ENCODE assay signal across 1 cellular context in genomic region chr5:138029944-138030343, GRCh38.
TF ChIP-seq lines count a peak whose summit lies in the region.

No MANE protein-coding gene starts in this region.

TF ChIP-seq in K562, 482 proteins besides CTCF, POLR2A, EP300 and RAD21 (continued from another document):
- no peak for TF ChIP-seq NELFE (IDR thresholded peaks at IDR 0.05; ENCODE audit: insufficient read depth, insufficient read length)
- no peak for TF ChIP-seq MIER1 (IDR thresholded peaks at IDR 0.05; ENCODE audit: low read depth)
- TF ChIP-seq NFE2L1 (tag; IDR thresholded peaks at IDR 0.05; ENCODE audit: borderline replicate concordance, low read depth), result no peak
- no peak for TF ChIP-seq ERF (CRISPR knock-in tag; IDR thresholded peaks at IDR 0.05)
- no peak for TF ChIP-seq ZNF785 (CRISPR knock-in tag; IDR thresholded peaks at IDR 0.05)
- TF ChIP-seq, protein P1, sequence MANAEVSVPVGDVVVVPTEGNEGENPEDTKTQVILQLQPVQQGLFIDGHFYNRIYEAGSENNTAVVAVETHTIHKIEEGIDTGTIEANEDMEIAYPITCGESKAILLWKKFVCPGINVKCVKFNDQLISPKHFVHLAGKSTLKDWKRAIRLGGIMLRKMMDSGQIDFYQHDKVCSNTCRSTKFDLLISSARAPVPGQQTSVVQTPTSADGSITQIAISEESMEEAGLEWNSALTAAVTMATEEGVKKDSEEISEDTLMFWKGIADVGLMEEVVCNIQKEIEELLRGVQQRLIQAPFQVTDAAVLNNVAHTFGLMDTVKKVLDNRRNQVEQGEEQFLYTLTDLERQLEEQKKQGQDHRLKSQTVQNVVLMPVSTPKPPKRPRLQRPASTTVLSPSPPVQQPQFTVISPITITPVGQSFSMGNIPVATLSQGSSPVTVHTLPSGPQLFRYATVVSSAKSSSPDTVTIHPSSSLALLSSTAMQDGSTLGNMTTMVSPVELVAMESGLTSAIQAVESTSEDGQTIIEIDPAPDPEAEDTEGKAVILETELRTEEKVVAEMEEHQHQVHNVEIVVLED (CRISPR knock-in tag; IDR thresholded peaks at IDR 0.05), result no peak
- TF ChIP-seq ZNF140 (CRISPR knock-in tag; IDR thresholded peaks at IDR 0.05), result no peak
- no peak for TF ChIP-seq SNRNP70 (optimal IDR thresholded peaks at IDR 0.05; ENCODE audit: low read depth, low read length)
- no peak for TF ChIP-seq GTF2A2 (tag; IDR thresholded peaks at IDR 0.05)
